ENCODE assay signal across 23 cellular contexts in genomic region chr1:63405987-63406386, GRCh38. TPM values are rescaled to one million over a fixed set of nuclear protein-coding genes. Genes with fewer than 3 reads are reported as not detected.
A peak's percentile ranks its signal among the peaks of the same experiment; 100 is the strongest.
DNase-seq lines count a peak whose midpoint lies in the region; ATAC-seq, FAIRE-seq and TF ChIP-seq lines count a peak whose summit lies in the region.
"Had no signal": no experiment of that assay in that cellular context is flagged by ENCODE, and none has a peak within 500 bp of the region (broad histone marks: within the 10 kb centered on the region; RNA-seq: fewer than 3 reads in every experiment).

No MANE protein-coding gene starts in this region.

- H3K9ac ChIP-seq in K562 (ENCODE audit: insufficient read depth in 1 of 2, low read depth in 2 of 2, low read length in 2 of 2) = no peak overlapping the region
- H3K9ac ChIP-seq: BLaER1 had no signal

- peak; percentile 63 for FAIRE-seq in A204.1 (lab: Jason Lieb, UNC)
- FAIRE-seq in A549 (lab: Jason Lieb, UNC) = no peak
- FAIRE-seq in K562 (lab: Jason Lieb, UNC) = no peak
- FAIRE-seq: GM18507 had no signal

- TF ChIP-seq POLR2A in A549 (IDR thresholded peaks at IDR 0.05; ENCODE audit: low read length) = no peak
- no peak for TF ChIP-seq POLR2A in K562 (conservative IDR thresholded peaks at IDR 0.05)

- no peak overlapping the region for H3K27ac ChIP-seq in A549
- H3K27ac ChIP-seq in K562 (ENCODE audit: extremely low read depth, low read depth, low read length) = no peak overlapping the region
- H3K27ac ChIP-seq: BLaER1 had no signal

- TF ChIP-seq EP300 in A549 (IDR thresholded peaks at IDR 0.05) (no peak), K562 (IDR thresholded peaks at IDR 0.05; ENCODE audit: low read length) (no peak)

- POLR2A ChIA-PET in A549 (lab: Yijun Ruan, JAX) = no interaction called here
- POLR2A ChIA-PET in K562 (lab: Yijun Ruan, JAX) = interaction anchor here (1.2 to 2.4 kb wide), 3 partner anchors 16 to 83 kb away, joined by 3 to 6 read pairs (median 3); partner anchors contain the start of gene FOXD3

- no TSS peak for BruUV-seq in K562 (replicated peaks; lab: Mats Ljungman, UMichigan)

- H3K9me1 ChIP-seq in K562 (ENCODE audit: control insufficient read depth, insufficient read depth, low read length) = no peaks in the 10 kb centered on the region

- no peaks in the 10 kb centered on the region for H3K27me3 ChIP-seq in K562 (ENCODE audit: control insufficient read depth in 2 of 2, insufficient read depth in 2 of 2, low read length in 2 of 2)
- H3K27me3 ChIP-seq: BE2C, BLaER1 had no signal

- H3K4me1 ChIP-seq in A549 = peaks cover 6% of the 10 kb centered on the region; the same call in 1 of the 3 replicates
- no peaks in the 10 kb centered on the region; a peak in 1 of 5 replicates for H3K4me1 ChIP-seq in K562 (replicated peaks in 1 of 2; ENCODE audit: control insufficient read depth in 2 of 2, insufficient read depth in 2 of 2, low read length in 2 of 2)
- H3K4me1 ChIP-seq: BE2C, BLaER1 had no signal

- no peaks in the 10 kb centered on the region for H3K79me2 ChIP-seq in K562 (ENCODE audit: control insufficient read depth, insufficient read depth, low read length)

- intact Hi-C loops in K562 (cut with micrococcal nuclease) = no loop called here

- TF ChIP-seq CTCF in A549 (IDR thresholded peaks at IDR 0.05) = no peak
- TF ChIP-seq CTCF in K562 (IDR thresholded peaks at IDR 0.05 in 2 of 3, conservative IDR thresholded peaks at IDR 0.05 in 1 of 3; ENCODE audit: insufficient read depth in 2 of 3, low read depth in 1 of 3, low read length in 3 of 3) = no peak

- H3K4me3 ChIP-seq in A549 (no peak overlapping the region), K562 (no peak overlapping the region)
- H3K4me3 ChIP-seq: BLaER1, GM12878 had no signal

- ATAC-seq in A549 (no peak), K562 (no peak)
- ATAC-seq: GM12878 had no signal

- in situ Hi-C loops in K562 (cut with MboI) = no loop called here

- no peak for TF ChIP-seq RAD21 in A549 (conservative IDR thresholded peaks at IDR 0.05 in 1 of 2, IDR thresholded peaks at IDR 0.05 in 1 of 2)
- TF ChIP-seq RAD21 in K562 (CRISPR knock-in tag; conservative IDR thresholded peaks at IDR 0.05 in 1 of 2, IDR thresholded peaks at IDR 0.05 in 1 of 2) = no peak

- DNase-seq in A549 (ENCODE audit: low read depth in 1 of 2, low spot score in 1 of 2) (no peak), K562 (ENCODE audit: extremely low read depth in 1 of 4, low spot score in 3 of 4) (no peak), dermis blood vessel endothelial cell (no peak), NOMO-1 treated with dmso at 0.1 percent for 144 hours (lab: John Stamatoyannopoulos, UW; ENCODE audit: unreplicated experiment) (no peak)
- DNase-seq: 8988T; ACHN; BE2C; C1 segment of cervical spinal cord; CD4-positive, alpha-beta memory T cell; CD4-positive, CD25-positive, alpha-beta regulatory T cell; CD8-positive, alpha-beta memory T cell; COR-L47; DMS 273 treated with DMSO at 0.1 percent for 48 hours; DMS153; DMS53; DMS79; DND-41; EL; GDM1 had no signal

- H3K36me3 ChIP-seq in K562 (ENCODE audit: control insufficient read depth, insufficient read depth, low read length) = peaks cover 6% of the 10 kb centered on the region; the same call in 2 of the 3 replicates
- H3K36me3 ChIP-seq: BE2C had no signal

- H4K20me1 ChIP-seq in K562 (replicated peaks; ENCODE audit: control insufficient read depth, insufficient read depth, low read length) = no peaks in the 10 kb centered on the region
- H4K20me1 ChIP-seq: BLaER1 had no signal

- no peak overlapping the region for H2AFZ ChIP-seq in K562 (ENCODE audit: low read depth, low read length)

- CTCF ChIA-PET in A549 (lab: Yijun Ruan, JAX) = no interaction called here
- CTCF ChIA-PET in K562 (lab: Yijun Ruan, JAX; ENCODE audit: low intra/inter-chr PET ratio) = no interaction called here

- no peak overlapping the region for H3K4me2 ChIP-seq in A549
- no peak overlapping the region for H3K4me2 ChIP-seq in K562 (ENCODE audit: insufficient read depth, low read length)
- H3K4me2 ChIP-seq: BLaER1 had no signal

- no peaks in the 10 kb centered on the region for H3K9me3 ChIP-seq in A549
- H3K9me3 ChIP-seq in K562 (replicated peaks; ENCODE audit: control insufficient read depth, insufficient read depth, low read depth, low read length) = no peaks in the 10 kb centered on the region
- H3K9me3 ChIP-seq: BE2C, BLaER1 had no signal

TF ChIP-seq in A549, 52 proteins besides CTCF, POLR2A, EP300 and RAD21:
- peak; percentile 45 for TF ChIP-seq MAFK (IDR thresholded peaks at IDR 0.05; ENCODE audit: partially characterized antibody)
- no peak for TF ChIP-seq PHF8 (IDR thresholded peaks at IDR 0.05; ENCODE audit: borderline replicate concordance, low read depth)

TF ChIP-seq in K562, 482 proteins besides CTCF, POLR2A, EP300 and RAD21 (continues in another document):
- TF ChIP-seq ELF4 (CRISPR knock-in tag; IDR thresholded peaks at IDR 0.05) (no peak), NR0B1 (IDR thresholded peaks at IDR 0.05; ENCODE audit: partially characterized antibody) (no peak), POLR3A (IDR thresholded peaks at IDR 0.05; ENCODE audit: borderline replicate concordance, extremely low read depth, insufficient read depth, insufficient read length) (no peak), RHOXF2B (CRISPR knock-in tag; conservative IDR thresholded peaks at IDR 0.05) (no peak), FOXP1 (CRISPR knock-in tag; IDR thresholded peaks at IDR 0.05) (no peak), ZNF57 (CRISPR knock-in tag; IDR thresholded peaks at IDR 0.05) (no peak), ATF1 (CRISPR knock-in tag; IDR thresholded peaks at IDR 0.05) (no peak), ATF1 (tag; IDR thresholded peaks at IDR 0.05) (no peak), RCOR1 (IDR thresholded peaks at IDR 0.05; ENCODE audit: borderline replicate concordance in 1 of 2, low read depth in 2 of 2, low read length in 2 of 2) (no peak), GATAD2A (IDR thresholded peaks at IDR 0.05) (no peak), BACH1 (tag; IDR thresholded peaks at IDR 0.05) (no peak), ATF3 (IDR thresholded peaks at IDR 0.05) (no peak), ATF3 (CRISPR knock-in tag; conservative IDR thresholded peaks at IDR 0.05) (no peak), ZNF589 (CRISPR knock-in tag; IDR thresholded peaks at IDR 0.05; ENCODE audit: low read depth) (no peak), ZNF316 (IDR thresholded peaks at IDR 0.05) (peak; percentile 77), RBM25 (IDR thresholded peaks at IDR 0.05; ENCODE audit: low read depth, low read length, severe bottlenecking) (no peak), MAFF (IDR thresholded peaks at IDR 0.05; ENCODE audit: low read length) (peak; percentile 9; the same call in 1 of the 2 replicates), ZNF785 (CRISPR knock-in tag; IDR thresholded peaks at IDR 0.05) (no peak), MAFG (tag; conservative IDR thresholded peaks at IDR 0.05) (peak; percentile 31; the same call in 1 of the 2 replicates), HMG20A (CRISPR knock-in tag; conservative IDR thresholded peaks at IDR 0.05) (no peak), ZNF24 (IDR thresholded peaks at IDR 0.05) (no peak), MAFK (IDR thresholded peaks at IDR 0.05; ENCODE audit: low read length) (0 out of 2 replicates have a peak, but pooled peaks have one; percentile 8), TSC22D4 (tag; IDR thresholded peaks at IDR 0.05) (no peak)

RNA-seq across cellular contexts. Expression of gene ALG6, which starts 38.6 kb away (rescaled TPM):
- polyA plus RNA-seq in A549 (2011; rRNA removed) (14.2 and 19.6 TPM in 2 replicates), A549 (2017; fragmentation: RNase III; extraction: RNeasy Plus Mini Kit Qiagen cat#74134 plus additional on column Dnase treatment) (8.3 to 8.5 TPM (median 8.3 TPM) in 3 replicates), K562 (2011; rRNA removed) (22.8 and 35.7 TPM in 2 replicates), K562 (2014; fragmentation: Illumina TruSeq; extraction: Trizol) (16.3 and 18.9 TPM in 2 replicates), K562 (2014; fragmentation: Nextera tagmentation; extraction: Ambion mirVana) (10 to 100 TPM; 26.8 to 29.1 TPM), K562 (2014; rRNA removed) (16.0 and 21.9 TPM in 2 replicates)
- polyA plus RNA-seq in A549 (2012; cell fraction: cytosol; rRNA removed) = 3.3 and 3.4 TPM in 2 replicates
- polyA plus RNA-seq in A549 (2012; cell fraction: nucleus; rRNA removed) = 3.8 and 7.2 TPM in 2 replicates
- 4.2 and 6.0 TPM in 2 replicates for polyA minus RNA-seq in A549 (2011; rRNA and poly(A)+ RNA removed)
- total RNA-seq in K562 (2011; cell fraction: chromatin; rRNA removed; ENCODE audit: low replicate concordance) = 40.1 and 91.4 TPM in 2 replicates
- 22.1 and 29.7 TPM in 2 replicates for total RNA-seq in K562 (2011; cell fraction: nucleolus; rRNA removed)
- total RNA-seq in K562 (2011; cell fraction: nucleoplasm; rRNA removed) = 47.5 and 55.0 TPM in 2 replicates
- total RNA-seq in K562 (2014; rRNA removed) (18.9 and 21.1 TPM in 2 replicates), K562 (2014; rRNA removed; fragmentation: Illumina TruSeq; extraction: Trizol) (25.4 and 28.0 TPM in 2 replicates), K562 (2015; rRNA removed; fragmentation: Illumina TruSeq; extraction: Trizol) (21.1 and 23.3 TPM in 2 replicates), K562 (2021) (14.6 and 16.9 TPM in 2 replicates), dermis blood vessel endothelial cell (13.8 and 20.8 TPM in 2 replicates)
- polyA plus RNA-seq in K562 (2011; cell fraction: cytosol; rRNA removed) = 4.6 and 9.9 TPM in 2 replicates
- 28.0 and 34.6 TPM in 2 replicates for polyA plus RNA-seq in K562 (2011; cell fraction: nucleus; rRNA removed)
- polyA plus RNA-seq in K562 (2012) = 13.1 and 18.3 TPM in 2 replicates
- polyA minus RNA-seq in K562 (2011; rRNA and poly(A)+ RNA removed) = 26.1 and 32.9 TPM in 2 replicates
- polyA minus RNA-seq in K562 (2011; cell fraction: cytosol; rRNA and poly(A)+ RNA removed) = 6.6 and 7.6 TPM in 2 replicates
- polyA minus RNA-seq in K562 (2011; cell fraction: nucleus; rRNA and poly(A)+ RNA removed) = 28.1 and 43.3 TPM in 2 replicates
